In the genomic region with DNA sequence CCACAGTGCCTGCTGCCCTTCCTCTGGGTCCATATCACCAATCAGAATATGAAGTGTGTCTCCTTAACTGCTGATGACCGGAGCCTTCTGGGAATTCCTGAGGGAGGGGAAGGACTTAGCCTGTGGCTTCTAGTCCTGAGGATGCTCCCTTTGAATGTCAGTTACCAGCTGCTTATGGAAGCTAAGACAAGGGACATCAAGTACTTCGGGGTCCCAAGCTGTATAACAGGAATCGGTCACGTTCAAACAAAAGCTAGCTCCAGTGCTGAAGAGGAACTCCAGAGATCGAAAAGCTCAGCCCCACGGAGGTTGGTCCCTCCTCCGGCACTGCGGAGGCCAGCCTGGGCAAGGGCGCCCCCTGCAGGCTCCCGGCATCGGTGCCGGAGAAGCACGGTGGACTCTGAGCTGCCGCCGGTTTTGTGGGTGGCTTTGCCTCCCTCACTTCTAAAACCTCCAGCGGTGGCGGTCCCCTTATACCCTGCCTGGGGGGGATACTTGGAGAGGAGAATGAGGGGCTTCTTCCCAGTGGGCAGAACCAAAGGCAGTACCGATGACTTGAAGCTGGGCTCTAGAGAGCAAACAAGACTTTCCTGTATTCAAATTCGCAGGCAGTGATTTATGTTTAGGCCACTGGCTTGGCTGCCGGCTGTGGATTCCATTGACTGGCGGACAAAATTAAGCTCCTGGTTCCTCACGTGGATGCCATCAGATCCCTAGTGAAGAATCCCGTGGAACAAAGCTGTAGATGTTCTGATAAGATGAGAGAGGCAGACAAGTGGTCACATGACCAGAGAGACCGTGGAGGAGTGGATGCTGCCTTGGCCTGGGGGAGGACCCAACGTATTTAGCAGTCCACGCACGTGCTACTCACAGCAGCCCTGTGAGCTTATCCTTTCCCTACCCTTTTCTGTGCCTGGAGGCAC, we compare ENCODE assay signal across 8 cellular contexts. TPM values are rescaled to one million over a fixed set of nuclear protein-coding genes. Genes with fewer than 3 reads are reported as not detected.
DNase-seq lines count a peak whose midpoint lies in the region; ATAC-seq, FAIRE-seq and TF ChIP-seq lines count a peak whose summit lies in the region.

No MANE protein-coding gene starts in this region.

- no peaks in the 10 kb centered on the region for H3K36me3 Mint-ChIP-seq in T-helper 1 cell treated with Interleukin-12 subunit alpha and Interleukin-12 subunit beta and Interleukin-4 antibody, amounts not matched to agents 30 μg/mL and 1 μg/mL, for 36 hours (ENCODE audit: low read depth)

- H3K27me3 ChIP-seq in right atrium auricular region, result no peaks in the 10 kb centered on the region
- no peaks in the 10 kb centered on the region for H3K27me3 ChIP-seq in prostate gland (replicated peaks; ENCODE audit: insufficient read depth)

- intact Hi-C loops in prostate gland (cut with DNase I), result loop anchor here (2.0 to 10.0 kb wide), 4 partner anchors 95 to 473 kb away; a partner anchor contains a TSS

- peak; percentile 82 for FAIRE-seq in G401.6 (lab: Jason Lieb, UNC)

- H3K9me3 Mint-ChIP-seq in T-helper 1 cell treated with Interleukin-12 subunit alpha and Interleukin-12 subunit beta and Interleukin-4 antibody, amounts not matched to agents 30 μg/mL and 1 μg/mL, for 36 hours, result no peaks in the 10 kb centered on the region

- TF ChIP-seq POLR2A in prostate gland (IDR thresholded peaks at IDR 0.05), result no peak

- peak; percentile 79 for ATAC-seq in HG02571 (IDR thresholded peaks at IDR 0.05; ENCODE audit: unreplicated experiment)

- H3K4me3 ChIP-seq in right atrium auricular region, result peak overlapping the region; percentile 52 to 53
- peak overlapping the region; percentile 10 to 34 for H3K4me3 ChIP-seq in prostate gland

- peak overlapping the region; percentile 65 for H3K4me3 Mint-ChIP-seq in T-helper 1 cell treated with Interleukin-12 subunit alpha and Interleukin-12 subunit beta and Interleukin-4 antibody, amounts not matched to agents 30 μg/mL and 1 μg/mL, for 36 hours

- H3K36me3 ChIP-seq in right atrium auricular region (no peaks in the 10 kb centered on the region), prostate gland (no peaks in the 10 kb centered on the region)

- TF ChIP-seq CTCF in right atrium auricular region (IDR thresholded peaks at IDR 0.05), result peak; percentile 88 to 99
- peak; percentile 86 to 94 (median 92) for TF ChIP-seq CTCF in prostate gland (IDR thresholded peaks at IDR 0.05)

- peaks cover 17% of the 10 kb centered on the region for H3K27me3 Mint-ChIP-seq in T-helper 1 cell treated with Interleukin-12 subunit alpha and Interleukin-12 subunit beta and Interleukin-4 antibody, amounts not matched to agents 30 μg/mL and 1 μg/mL, for 36 hours (ENCODE audit: low read depth)

- DNase-seq in NCI-H1436 treated with DMSO at 0.1 percent for 48 hours (lab: John Stamatoyannopoulos, UW), result peak; percentile 52
- DNase-seq in amygdala (lab: John Stamatoyannopoulos, UW), result peak; percentile 59 to 94 (median 82)
- peak; percentile 84 for DNase-seq in right atrium auricular region (ENCODE audit: low spot score)
- DNase-seq in prostate gland (ENCODE audit: low spot score), result peak; percentile 63
- peak; percentile 88 for DNase-seq in ureter (ENCODE audit: low spot score)

- H3K9me3 ChIP-seq in right atrium auricular region, result no peaks in the 10 kb centered on the region
- H3K9me3 ChIP-seq in prostate gland, result no peaks in the 10 kb centered on the region

- H3K4me1 Mint-ChIP-seq in T-helper 1 cell treated with Interleukin-12 subunit alpha and Interleukin-12 subunit beta and Interleukin-4 antibody, amounts not matched to agents 30 μg/mL and 1 μg/mL, for 36 hours (ENCODE audit: low read depth), result peaks cover 14% of the 10 kb centered on the region

- H3K4me1 ChIP-seq in right atrium auricular region (peaks cover 0 to 12% of the 10 kb centered on the region in 2 donors), prostate gland (replicated peaks) (no peaks in the 10 kb centered on the region)

- WGBS in prostate gland, result 3% methylated on average over 27 of the region's 27 CpGs

- peak overlapping the region; percentile 23 to 26 for H3K27ac ChIP-seq in right atrium auricular region
- peak overlapping the region; percentile 2 to 53 for H3K27ac ChIP-seq in prostate gland

- H3K27ac Mint-ChIP-seq in T-helper 1 cell treated with Interleukin-12 subunit alpha and Interleukin-12 subunit beta and Interleukin-4 antibody, amounts not matched to agents 30 μg/mL and 1 μg/mL, for 36 hours, result no peak overlapping the region

RNA-seq across cellular contexts. Expression of a gene that starts 16.2 kb away (rescaled TPM):
- total RNA-seq in right atrium auricular region, result 10 to 100 TPM; 18.6 to 27.8 TPM
- total RNA-seq in prostate gland, result 10 to 100 TPM; 24.2 to 25.6 TPM
- total RNA-seq in ureter, result 36.8 TPM

Comparison
In these comparisons a context has a peak if more than half of its experiments do, and no peak if none do; other contexts are left out.
1. Peak in every context shown above with its lines: DNase-seq, ATAC-seq, H3K4me3 ChIP-seq and H3K27ac ChIP-seq.